ENCODE assay signal across 27 cellular contexts in genomic region chr5:169335806-169336205, GRCh38.
"Had no signal": no experiment of that assay in that cellular context is flagged by ENCODE, and none has a peak within 500 bp of the region (broad histone marks: within the 10 kb centered on the region; RNA-seq: fewer than 3 reads in every experiment).

No MANE protein-coding gene starts in this region.

- H3K27me3 ChIP-seq: colonic mucosa, left lung, neutrophil, pancreas, thyroid gland, vagina had no signal

- H3K9me3 ChIP-seq: colonic mucosa, gastroesophageal sphincter, heart right ventricle, left lung, neutrophil, pancreas, stomach, thyroid gland, vagina had no signal

- H3K4me3 ChIP-seq: colonic mucosa, gastroesophageal sphincter, heart right ventricle, left lung, pancreas, stomach, thyroid gland, vagina had no signal

- H3K9me3 Mint-ChIP-seq: dendritic cell treated with granulocyte-macrophage colony-stimulating factor and Interleukin-4, amounts not matched to agents 40 ng/mL and 50 ng/mL, for 4 days; endodermal cell; natural killer cell; neural crest cell; stimulated activated effector memory CD8-positive, alpha-beta T cell treated with anti-CD3 and anti-CD28 coated beads, Interleukin-12 subunit alpha, Interleukin-12 subunit beta, amount 100 ng/mL, for 72 hours had no signal

- H3K36me3 ChIP-seq: colonic mucosa, gastroesophageal sphincter, heart right ventricle, left lung, neutrophil, pancreas, stomach, thyroid gland, vagina had no signal

- H3K27me3 Mint-ChIP-seq: dendritic cell treated with granulocyte-macrophage colony-stimulating factor and Interleukin-4, amounts not matched to agents 40 ng/mL and 50 ng/mL, for 4 days had no signal

- H3K27ac Mint-ChIP-seq: dendritic cell treated with granulocyte-macrophage colony-stimulating factor and Interleukin-4, amounts not matched to agents 40 ng/mL and 50 ng/mL, for 4 days; endodermal cell; natural killer cell; progenitor cell of endocrine pancreas; stimulated activated effector memory CD8-positive, alpha-beta T cell treated with anti-CD3 and anti-CD28 coated beads, Interleukin-12 subunit alpha, Interleukin-12 subunit beta, amount 100 ng/mL, for 72 hours had no signal

- DNase-seq: colonic mucosa; effector CD8-positive, alpha-beta T cell; endodermal cell; foreskin fibroblast; glutamatergic neuron; heart right ventricle; hippocampal formation; left cardiac atrium; left lung; natural killer cell; pancreas; stimulated activated CD4-positive, alpha-beta T cell treated with anti-CD3 and anti-CD28 coated beads, Interleukin-2, amount 100 ng/mL, for 24 hours; stimulated activated CD4-positive, alpha-beta T cell treated with anti-CD3 and anti-CD28 coated beads, Interleukin-4, amount 100 ng/mL, for 24 hours; stimulated activated naive CD4-positive, alpha-beta T cell treated with Interleukin-2 at 50 U/mL for 16 hours; stomach; thyroid gland; trophoblast cell had no signal

- H3K4me3 Mint-ChIP-seq: dendritic cell treated with granulocyte-macrophage colony-stimulating factor and Interleukin-4, amounts not matched to agents 40 ng/mL and 50 ng/mL, for 4 days; endodermal cell; natural killer cell; neural crest cell; stimulated activated effector memory CD8-positive, alpha-beta T cell treated with anti-CD3 and anti-CD28 coated beads, Interleukin-12 subunit alpha, Interleukin-12 subunit beta, amount 100 ng/mL, for 72 hours had no signal

- H3K4me1 ChIP-seq: colonic mucosa, gastroesophageal sphincter, heart right ventricle, left lung, pancreas, stomach, thyroid gland, vagina had no signal

- ATAC-seq: esophagus mucosa; gastroesophageal sphincter; heart right ventricle; left lung; natural killer cell; pancreas; sciatic nerve; stimulated activated effector memory CD8-positive, alpha-beta T cell treated with anti-CD3 and anti-CD28 coated beads, Interleukin-12 subunit alpha, Interleukin-12 subunit beta, amount 100 ng/mL, for 72 hours had no signal

- H3K36me3 Mint-ChIP-seq: natural killer cell; stimulated activated effector memory CD8-positive, alpha-beta T cell treated with anti-CD3 and anti-CD28 coated beads, Interleukin-12 subunit alpha, Interleukin-12 subunit beta, amount 100 ng/mL, for 72 hours had no signal

- H3K27ac ChIP-seq: colonic mucosa, epithelial cell of prostate, gastroesophageal sphincter, heart right ventricle, left lung, neutrophil, pancreas, stomach, thyroid gland, vagina had no signal

- H3K4me1 Mint-ChIP-seq: endodermal cell, natural killer cell, neural crest cell had no signal
